Comparison of ENCODE assay signal across 29 cellular contexts in genomic region chr14:105850853-105851581, GRCh38.
A peak's percentile ranks its signal among the peaks of the same experiment; 100 is the strongest.
DNase-seq lines count a peak whose midpoint lies in the region; ATAC-seq, FAIRE-seq and TF ChIP-seq lines count a peak whose summit lies in the region.
"Had no signal": no experiment of that assay in that cellular context is flagged by ENCODE, and none has a peak within 500 bp of the region (broad histone marks: within the 10 kb centered on the region; RNA-seq: fewer than 3 reads in every experiment).

No MANE protein-coding gene starts in this region.

- H3K4me1 Mint-ChIP-seq in activated CD8-positive, alpha-beta T cell treated with anti-CD3 and anti-CD28 coated beads, Interleukin-2, amount 10 ng/mL, durations not matched to agents 7 days and 5 days (ENCODE audit: low read depth) = peaks cover 9% of the 10 kb centered on the region
- H3K4me1 Mint-ChIP-seq in activated CD8-positive, alpha-beta T cell treated with anti-CD3 and anti-CD28 coated beads for 36 hours (ENCODE audit: low read depth) = peaks cover 2% of the 10 kb centered on the region
- H3K4me1 Mint-ChIP-seq: activated T-helper 17 cell treated with anti-CD3 and anti-CD28 coated beads, Interleukin-2, amount 50 U/mL, for 72 hours had no signal

- no peaks in the 10 kb centered on the region for H3K27me3 ChIP-seq in GM12878 (replicated peaks in 1 of 2; ENCODE audit: control insufficient read depth in 2 of 2, insufficient read depth in 2 of 2, low read length in 1 of 2)
- no peaks in the 10 kb centered on the region for H3K27me3 ChIP-seq in spleen (replicated peaks in 1 of 7)
- H3K27me3 ChIP-seq: adrenal gland, neutrophil, thyroid gland had no signal

- H3K9ac ChIP-seq in GM12878 (ENCODE audit: control insufficient read depth, insufficient read depth, low read length) = no peak overlapping the region

- SMC1A ChIA-PET in GM12878 (lab: Charles Lee; ENCODE audit: uncharacterized antibody, unreplicated experiment) = no interaction called here

- no peaks in the 10 kb centered on the region for H3K9me3 ChIP-seq in GM12878 (replicated peaks; ENCODE audit: control insufficient read depth, insufficient read depth, low read length)
- no peaks in the 10 kb centered on the region for H3K9me3 ChIP-seq in spleen
- H3K9me3 ChIP-seq: adrenal gland, neutrophil, psoas muscle, thyroid gland had no signal

- TF ChIP-seq POLR2A in GM18526 (IDR thresholded peaks at IDR 0.05; ENCODE audit: extremely low read depth, insufficient read length) (peak; percentile 57), GM12878 (IDR thresholded peaks at IDR 0.05; ENCODE audit: low read depth, low read length) (peak; percentile 34; the same call in 1 of the 2 replicates), spleen (IDR thresholded peaks at IDR 0.05) (no peak)

- H3K9me3 Mint-ChIP-seq in activated CD8-positive, alpha-beta T cell treated with anti-CD3 and anti-CD28 coated beads, Interleukin-2, amount 10 ng/mL, durations not matched to agents 7 days and 5 days (ENCODE audit: insufficient read depth) = no peaks in the 10 kb centered on the region
- no peaks in the 10 kb centered on the region for H3K9me3 Mint-ChIP-seq in activated CD8-positive, alpha-beta T cell treated with anti-CD3 and anti-CD28 coated beads for 36 hours
- H3K9me3 Mint-ChIP-seq: activated T-helper 17 cell treated with anti-CD3 and anti-CD28 coated beads, Interleukin-2, amount 50 U/mL, for 72 hours had no signal

- no peak for TF ChIP-seq CTCF in activated CD8-positive, alpha-beta T cell treated with anti-CD3 and anti-CD28 coated beads for 36 hours (IDR thresholded peaks at IDR 0.05)
- TF ChIP-seq CTCF in GM12878 (IDR thresholded peaks at IDR 0.05 in 2 of 3, conservative IDR thresholded peaks at IDR 0.05 in 1 of 3; ENCODE audit: control insufficient read depth in 2 of 3, extremely low read depth in 1 of 3, insufficient read depth in 1 of 3, low read depth in 3 of 3, low read length in 3 of 3) (no peak), spleen (IDR thresholded peaks at IDR 0.05 in 8 of 11, conservative IDR thresholded peaks at IDR 0.05 in 3 of 11) (no peak)

- no peak for TF ChIP-seq EP300 in GM12878 (IDR thresholded peaks at IDR 0.05; ENCODE audit: borderline replicate concordance in 1 of 2, control insufficient read depth in 1 of 2, low read depth in 2 of 2, low read length in 2 of 2)

- DNase-seq in activated CD8-positive, alpha-beta T cell treated with anti-CD3 and anti-CD28 coated beads, Interleukin-2, amount 10 ng/mL, durations not matched to agents 7 days and 5 days = peak; percentile 17
- DNase-seq in activated CD8-positive, alpha-beta T cell treated with anti-CD3 and anti-CD28 coated beads for 36 hours = no peak
- DNase-seq in GM12878 (ENCODE audit: low read depth, low spot score) (no peak), spleen (peak; percentile 74), activated gamma-delta T cell treated with Interleukin-2 at 50 U/mL for 16 hours (no peak), NCI-H524 (lab: John Stamatoyannopoulos, UW) (no peak)
- DNase-seq: activated CD4-positive, alpha-beta T cell treated with anti-CD3 and anti-CD28 coated beads for 1 hour; AML-193; DMS79 treated with DMSO at 0.1 percent for 48 hours; NCI-H1694; NCI-H2171 treated with DMSO at 0.1 percent for 48 hours; NCI-H526 treated with DMSO at 0.1 percent for 48 hours; psoas muscle; SHP77; stimulated activated CD4-positive, alpha-beta T cell treated with anti-CD3 and anti-CD28 coated beads, Interleukin-2, amount 100 ng/mL, for 24 hours; stimulated activated naive CD8-positive, alpha-beta T cell treated with anti-CD3 and anti-CD28 coated beads, Interleukin-15, Interleukin-2, amounts not matched to agents 100 U/mL and 50 U/mL, for 24 hours; T-helper 1 cell; thyroid gland had no signal

- CTCF ChIA-PET in activated CD8-positive, alpha-beta T cell treated with anti-CD3 and anti-CD28 coated beads, Interleukin-2, amount 10 ng/mL, durations not matched to agents 7 days and 5 days (lab: Charles Lee) = no interaction called here
- CTCF ChIA-PET in activated CD8-positive, alpha-beta T cell treated with anti-CD3 and anti-CD28 coated beads for 36 hours (lab: Charles Lee) = no interaction called here
- CTCF ChIA-PET in GM12878 (lab: Yijun Ruan, JAX) = no interaction called here

- no peaks in the 10 kb centered on the region for H3K27me3 Mint-ChIP-seq in activated CD8-positive, alpha-beta T cell treated with anti-CD3 and anti-CD28 coated beads, Interleukin-2, amount 10 ng/mL, durations not matched to agents 7 days and 5 days (ENCODE audit: low read depth)
- no peaks in the 10 kb centered on the region for H3K27me3 Mint-ChIP-seq in activated CD8-positive, alpha-beta T cell treated with anti-CD3 and anti-CD28 coated beads for 36 hours

- H3K79me2 ChIP-seq in GM12878 (ENCODE audit: control insufficient read depth, insufficient read depth, low read length) = peaks cover 14% of the 10 kb centered on the region

- peaks cover 10% of the 10 kb centered on the region for H3K36me3 Mint-ChIP-seq in activated CD8-positive, alpha-beta T cell treated with anti-CD3 and anti-CD28 coated beads, Interleukin-2, amount 10 ng/mL, durations not matched to agents 7 days and 5 days (ENCODE audit: low read depth)
- H3K36me3 Mint-ChIP-seq in activated CD8-positive, alpha-beta T cell treated with anti-CD3 and anti-CD28 coated beads for 36 hours (ENCODE audit: low read depth) = peaks cover 7% of the 10 kb centered on the region

- no peak overlapping the region for H2AFZ ChIP-seq in GM12878 (ENCODE audit: control insufficient read depth, low read depth, low read length)

- FAIRE-seq in GM12878 (lab: Jason Lieb, UNC) = no peak
- FAIRE-seq: colon, endometrium, H54, K562, TTC549 had no signal

- no peak overlapping the region for H3K4me2 ChIP-seq in GM12878 (ENCODE audit: control insufficient read depth, insufficient read depth)

- H3K27ac ChIP-seq in GM12878 (ENCODE audit: control insufficient read depth, insufficient read depth) (no peak overlapping the region), spleen (no peak overlapping the region)
- H3K27ac ChIP-seq: adrenal gland, neutrophil, psoas muscle, skin epidermis, thyroid gland had no signal

- no peaks in the 10 kb centered on the region; the same call in 1 of the 2 replicates for H3K4me1 ChIP-seq in GM12878 (ENCODE audit: control insufficient read depth, insufficient read depth, low read length)
- H3K4me1 ChIP-seq in spleen = peaks cover 0 to 21% (median 7%) of the 10 kb centered on the region in 6 donors
- H3K4me1 ChIP-seq: adrenal gland, psoas muscle, thyroid gland had no signal

- no peak overlapping the region for H3K4me3 Mint-ChIP-seq in activated CD8-positive, alpha-beta T cell treated with anti-CD3 and anti-CD28 coated beads, Interleukin-2, amount 10 ng/mL, durations not matched to agents 7 days and 5 days
- no peak overlapping the region for H3K4me3 Mint-ChIP-seq in activated CD8-positive, alpha-beta T cell treated with anti-CD3 and anti-CD28 coated beads for 36 hours
- H3K4me3 Mint-ChIP-seq: activated T-helper 17 cell treated with anti-CD3 and anti-CD28 coated beads, Interleukin-2, amount 50 U/mL, for 72 hours had no signal

- in situ Hi-C loops in GM12878 (cut with MboI) = loop anchor here (25.0 kb wide), 1 partner anchor 686 kb away; no protein-coding TSS in a partner anchor

- intact Hi-C loops in activated CD8-positive, alpha-beta T cell treated with anti-CD3 and anti-CD28 coated beads for 36 hours (cut with micrococcal nuclease) = no loop called here
- intact Hi-C loops in GM12878 (cut with micrococcal nuclease; ENCODE audit: unreplicated experiment) = no loop called here
- intact Hi-C loops in spleen (cut with DNase I; ENCODE audit: low total_unique reads) = no loop called here

- no peak overlapping the region for H3K4me3 ChIP-seq in GM12878
- H3K4me3 ChIP-seq in spleen = no peak overlapping the region
- H3K4me3 ChIP-seq: adrenal gland, K562, psoas muscle, skin epidermis, thyroid gland had no signal

- no peak for ATAC-seq in activated CD8-positive, alpha-beta T cell treated with anti-CD3 and anti-CD28 coated beads, Interleukin-2, amount 10 ng/mL, durations not matched to agents 7 days and 5 days
- no peak for ATAC-seq in activated CD8-positive, alpha-beta T cell treated with anti-CD3 and anti-CD28 coated beads for 36 hours
- ATAC-seq in GM12878 = no peak
- no peak for ATAC-seq in HG02798 (IDR thresholded peaks at IDR 0.05; ENCODE audit: poor library complexity, unreplicated experiment)
- ATAC-seq: activated T-helper 17 cell treated with anti-CD3 and anti-CD28 coated beads, Interleukin-2, amount 50 U/mL, for 72 hours; K562; psoas muscle; stimulated activated naive CD8-positive, alpha-beta T cell treated with anti-CD3 and anti-CD28 coated beads, Interleukin-15, Interleukin-2, amounts not matched to agents 100 U/mL and 50 U/mL, for 24 hours had no signal

- POLR2A ChIA-PET in activated CD8-positive, alpha-beta T cell treated with anti-CD3 and anti-CD28 coated beads, Interleukin-2, amount 10 ng/mL, durations not matched to agents 7 days and 5 days (lab: Charles Lee) = no interaction called here
- POLR2A ChIA-PET in activated CD8-positive, alpha-beta T cell treated with anti-CD3 and anti-CD28 coated beads for 36 hours (lab: Charles Lee) = no interaction called here
- POLR2A ChIA-PET in GM12878 (lab: Charles Lee) = no interaction called here

- no CpG with 5 or more reads among the region's 27 CpGs for WGBS in GM12878 (ENCODE audit: insufficient coverage, insufficient replicate concordance, low lambda C conversion rate, missing lambda C conversion rate)
- 86 to 90% (median 88%) methylated on average over 21 to 27 of the region's 27 CpGs for WGBS in spleen, 5 donors

- BruUV-seq in GM12878 (replicated peaks; lab: Mats Ljungman, UMichigan) = no TSS peak

- H3K36me3 ChIP-seq in GM12878 (ENCODE audit: control insufficient read depth in 2 of 2, insufficient read depth in 2 of 2, low read length in 1 of 2) (peaks cover 3 to 46% of the 10 kb centered on the region in 2 experiments; a peak in 3 of 4 replicates), spleen (peaks cover 0 to 60% (median 9%) of the 10 kb centered on the region in 6 donors)
- H3K36me3 ChIP-seq: adrenal gland, neutrophil, thyroid gland had no signal

- no peak overlapping the region for H3K27ac Mint-ChIP-seq in activated CD8-positive, alpha-beta T cell treated with anti-CD3 and anti-CD28 coated beads, Interleukin-2, amount 10 ng/mL, durations not matched to agents 7 days and 5 days
- no peak overlapping the region for H3K27ac Mint-ChIP-seq in activated CD8-positive, alpha-beta T cell treated with anti-CD3 and anti-CD28 coated beads for 36 hours
- H3K27ac Mint-ChIP-seq: activated T-helper 17 cell treated with anti-CD3 and anti-CD28 coated beads, Interleukin-2, amount 50 U/mL, for 72 hours had no signal

- no peak for TF ChIP-seq RAD21 in GM12878 (IDR thresholded peaks at IDR 0.05; ENCODE audit: insufficient read depth, low read depth, low read length)

- no peaks in the 10 kb centered on the region for H4K20me1 ChIP-seq in GM12878 (ENCODE audit: control insufficient read depth, insufficient read depth)

- RAD21 ChIA-PET in GM12878 (lab: Charles Lee; ENCODE audit: unreplicated experiment) = no interaction called here

TF ChIP-seq in GM12878, 131 proteins besides CTCF, POLR2A, EP300 and RAD21 (continues in another document):
- peak; percentile 59; the same call in 1 of the 2 replicates for TF ChIP-seq BACH1 (IDR thresholded peaks at IDR 0.05; ENCODE audit: borderline replicate concordance)

Comparison
In these comparisons a context has a peak if more than half of its experiments do, and no peak if none do; other contexts are left out.
1. DNase-seq: peak in activated CD8-positive, alpha-beta T cell treated with anti-CD3 and anti-CD28 coated beads, Interleukin-2, amount 10 ng/mL, durations not matched to agents 7 days and 5 days (single experiment) and spleen (single experiment); none in activated CD8-positive, alpha-beta T cell treated with anti-CD3 and anti-CD28 coated beads for 36 hours (single experiment), GM12878 (single experiment), activated gamma-delta T cell treated with Interleukin-2 at 50 U/mL for 16 hours (single experiment) and NCI-H524 (0 of 2).
2. POLR2A ChIP-seq: peak in GM18526 (single experiment) and GM12878 (single experiment); none in spleen (0 of 3).